ENCODE assay signal across 30 cellular contexts in the genomic region with DNA sequence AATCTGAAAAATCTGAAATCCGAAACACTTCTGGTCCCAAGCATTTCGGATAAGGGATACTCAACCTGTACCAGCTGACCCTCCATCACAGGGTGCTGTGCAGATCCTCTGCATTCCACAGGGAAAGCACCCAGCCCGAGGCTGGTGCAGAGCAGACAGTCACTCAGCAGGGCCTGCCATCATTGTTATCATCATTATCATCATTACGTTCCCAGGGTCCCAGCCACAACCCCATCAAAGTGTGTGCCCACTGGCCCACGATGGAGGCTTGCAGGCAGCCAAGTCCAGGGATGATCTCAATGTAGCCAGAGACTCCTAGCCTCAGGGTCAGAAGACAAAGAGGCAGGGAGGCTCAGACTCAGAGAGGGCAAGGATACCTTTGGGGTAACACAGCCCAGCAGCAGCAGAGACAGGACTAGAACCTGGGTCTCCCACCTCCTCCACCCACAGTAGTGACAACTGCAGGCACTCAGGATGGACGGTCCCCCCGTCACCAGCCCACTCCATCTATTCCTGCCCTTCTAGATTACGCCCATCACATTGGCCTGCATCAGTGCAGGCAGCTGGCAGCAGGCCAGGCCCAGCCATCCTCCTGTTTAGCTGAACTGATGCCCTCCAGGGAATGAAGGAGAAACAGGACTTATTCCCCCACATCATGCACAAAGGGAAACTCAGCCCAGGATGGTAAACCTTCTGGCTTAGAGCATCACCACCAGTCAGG. TPM values are rescaled to one million over a fixed set of nuclear protein-coding genes. Genes with fewer than 3 reads are reported as not detected.
DNase-seq lines count a peak whose midpoint lies in the region; ATAC-seq and TF ChIP-seq lines count a peak whose summit lies in the region.
"Had no signal": no experiment of that assay in that cellular context is flagged by ENCODE, and none has a peak within 500 bp of the region (broad histone marks: within the 10 kb centered on the region; RNA-seq: fewer than 3 reads in every experiment).

No MANE protein-coding gene starts in this region.

- ATAC-seq in WTC11 (no peak), GM18868 (IDR thresholded peaks at IDR 0.05; ENCODE audit: unreplicated experiment) (no peak)
- ATAC-seq: activated naive CD8-positive, alpha-beta T cell treated with anti-CD3 and anti-CD28 coated beads, Interleukin-2, amount 50 U/mL, for 24 hours; Right ventricle myocardium inferior; stimulated activated memory B cell treated with anti-CD40 and anti-IgM and Interleukin-4, amounts not matched to agents 10 μg/mL and 1 μg/mL and 100 μg/mL, for 72 hours had no signal

- H3K27me3 Mint-ChIP-seq in WTC11 (ENCODE audit: low read depth), result no peaks in the 10 kb centered on the region; the same call in none of the 2 replicates
- H3K27me3 Mint-ChIP-seq: activated naive CD8-positive, alpha-beta T cell treated with anti-CD3 and anti-CD28 coated beads, Interleukin-2, amount 50 U/mL, for 24 hours had no signal

- H3K27ac ChIP-seq in substantia nigra (ENCODE audit: low read depth, low read length, poor library complexity, severe bottlenecking), result peak overlapping the region; percentile 59
- H3K27ac ChIP-seq: upper lobe of left lung had no signal

- 0 out of 2 replicates have a peak overlapping the region, but pooled peaks have one; percentile 76 for H3K27ac Mint-ChIP-seq in WTC11
- H3K27ac Mint-ChIP-seq: activated CD4-positive, alpha-beta memory T cell treated with anti-CD3 and anti-CD28 coated beads, Interleukin-2, amount 10 ng/mL, durations not matched to agents 7 days and 5 days; activated naive CD8-positive, alpha-beta T cell treated with anti-CD3 and anti-CD28 coated beads, Interleukin-2, amount 50 U/mL, for 24 hours; CD4-positive, CD25-positive, alpha-beta regulatory T cell; GM23338; stimulated activated memory B cell treated with anti-CD40 and anti-IgM and Interleukin-4, amounts not matched to agents 10 μg/mL and 1 μg/mL and 100 μg/mL, for 72 hours had no signal

- no peak overlapping the region for H3K4me3 Mint-ChIP-seq in WTC11
- H3K4me3 Mint-ChIP-seq: activated CD4-positive, alpha-beta memory T cell treated with anti-CD3 and anti-CD28 coated beads, Interleukin-2, amount 10 ng/mL, durations not matched to agents 7 days and 5 days; activated naive CD8-positive, alpha-beta T cell treated with anti-CD3 and anti-CD28 coated beads, Interleukin-2, amount 50 U/mL, for 24 hours; CD4-positive, CD25-positive, alpha-beta regulatory T cell; GM23338; nephron; stimulated activated memory B cell treated with anti-CD40 and anti-IgM and Interleukin-4, amounts not matched to agents 10 μg/mL and 1 μg/mL and 100 μg/mL, for 72 hours had no signal

- H3K9me3 Mint-ChIP-seq in WTC11, result no peaks in the 10 kb centered on the region
- H3K9me3 Mint-ChIP-seq: activated CD4-positive, alpha-beta memory T cell treated with anti-CD3 and anti-CD28 coated beads, Interleukin-2, amount 10 ng/mL, durations not matched to agents 7 days and 5 days; activated naive CD8-positive, alpha-beta T cell treated with anti-CD3 and anti-CD28 coated beads, Interleukin-2, amount 50 U/mL, for 24 hours; CD4-positive, CD25-positive, alpha-beta regulatory T cell; GM23338; nephron; stimulated activated memory B cell treated with anti-CD40 and anti-IgM and Interleukin-4, amounts not matched to agents 10 μg/mL and 1 μg/mL and 100 μg/mL, for 72 hours had no signal

- H3K36me3 Mint-ChIP-seq in WTC11, result no peaks in the 10 kb centered on the region
- H3K36me3 Mint-ChIP-seq: stimulated activated memory B cell treated with anti-CD40 and anti-IgM and Interleukin-4, amounts not matched to agents 10 μg/mL and 1 μg/mL and 100 μg/mL, for 72 hours had no signal

- POLR2A ChIA-PET in WTC11 (lab: Charles Lee), result interaction anchor here (0.5 kb wide), 1 partner anchor 132 kb away, joined by 4 read pairs; no protein-coding TSS in a partner anchor

- TF ChIP-seq CTCF in WTC11 (IDR thresholded peaks at IDR 0.05), result no peak

- DNase-seq in DMS79 treated with DMSO at 0.1 percent for 48 hours (lab: John Stamatoyannopoulos, UW) (peak; percentile 1), DMS79 (lab: John Stamatoyannopoulos, UW) (no peak), WTC11 (ENCODE audit: low spot score) (no peak), substantia nigra (lab: John Stamatoyannopoulos, UW) (peak in 13 of 49 donors; percentile 6 to 26 (median 13)), T-helper 2 cell (no peak)
- DNase-seq: 8988T; activated CD4-positive, alpha-beta memory T cell treated with anti-CD3 and anti-CD28 coated beads, Interleukin-2, amount 10 ng/mL, durations not matched to agents 7 days and 5 days; activated CD4-positive, alpha-beta T cell treated with anti-CD3 and anti-CD28 coated beads for 1 hour; activated CD8-positive, alpha-beta memory T cell treated with anti-CD3 and anti-CD28 coated beads, Interleukin-2, amount 50 U/mL, for 4 hours; activated naive CD4-positive, alpha-beta T cell; activated naive CD8-positive, alpha-beta T cell treated with anti-CD3 and anti-CD28 coated beads, Interleukin-2, amount 50 U/mL, for 24 hours; CD4-positive, CD25-positive, alpha-beta regulatory T cell; cortex of kidney; erythroblast; glutamatergic neuron; NCI-H1092 treated with DMSO at 0.1 percent for 48 hours; NCI-H1694 treated with DMSO at 0.1 percent for 48 hours; NCI-H524 treated with DMSO at 0.1 percent for 48 hours; upper lobe of left lung had no signal

- CTCF ChIA-PET in WTC11 (lab: Charles Lee), result interaction anchor here (1.0 to 1.5 kb wide), 4 partner anchors 9 to 141 kb away, joined by 3 to 6 read pairs (median 6); no protein-coding TSS in a partner anchor

- peaks cover 48% of the 10 kb centered on the region for H3K4me1 Mint-ChIP-seq in WTC11
- H3K4me1 Mint-ChIP-seq: activated CD4-positive, alpha-beta memory T cell treated with anti-CD3 and anti-CD28 coated beads, Interleukin-2, amount 10 ng/mL, durations not matched to agents 7 days and 5 days; activated naive CD8-positive, alpha-beta T cell treated with anti-CD3 and anti-CD28 coated beads, Interleukin-2, amount 50 U/mL, for 24 hours; CD4-positive, CD25-positive, alpha-beta regulatory T cell; nephron; stimulated activated memory B cell treated with anti-CD40 and anti-IgM and Interleukin-4, amounts not matched to agents 10 μg/mL and 1 μg/mL and 100 μg/mL, for 72 hours had no signal

TF ChIP-seq in WTC11, 78 proteins besides CTCF, POLR2A, EP300 and RAD21:
- TF ChIP-seq E2F1 (CRISPR knock-in tag; IDR thresholded peaks at IDR 0.05), result no peak
- no peak for TF ChIP-seq ZNF317 (CRISPR knock-in tag; IDR thresholded peaks at IDR 0.05; ENCODE audit: borderline replicate concordance, low read depth)
- 0 out of 2 replicates have a peak, but pooled peaks have one; percentile 34 for TF ChIP-seq ZBTB21 (CRISPR knock-in tag; IDR thresholded peaks at IDR 0.05; ENCODE audit: borderline replicate concordance)
- TF ChIP-seq NFE2L1 (CRISPR knock-in tag; IDR thresholded peaks at IDR 0.05), result no peak
TF ChIP-seq in WTC11: peak in this region for 1.

RNA-seq across cellular contexts. Expression of gene GAL3ST1, which starts 10.3 kb away (rescaled TPM):
- 11.0 to 11.6 TPM (median 11.2 TPM) in 3 replicates for total RNA-seq in WTC11 (2021)
- total RNA-seq: activated CD4-positive, alpha-beta memory T cell treated with anti-CD3 and anti-CD28 coated beads, Interleukin-2, amount 10 ng/mL, durations not matched to agents 7 days and 5 days; fibroblast of villous mesenchyme; T-helper 2 cell treated with Interferon-gamma antibody and Interleukin-4, amounts not matched to agents 100 ng/mL and 5 ng/mL, for 36 hours had no signal

RNA-seq across cellular contexts. Expression of gene SEC14L6, which starts 17.7 kb away (rescaled TPM):
- total RNA-seq in WTC11 (2021), result 1.6 to 2.0 TPM (median 1.7 TPM) in 3 replicates
- total RNA-seq: activated CD4-positive, alpha-beta memory T cell treated with anti-CD3 and anti-CD28 coated beads, Interleukin-2, amount 10 ng/mL, durations not matched to agents 7 days and 5 days; CD4-positive, CD25-positive, alpha-beta regulatory T cell; fibroblast of villous mesenchyme; HT-29; skeletal muscle tissue; T-helper 2 cell treated with Interferon-gamma antibody and Interleukin-4, amounts not matched to agents 100 ng/mL and 5 ng/mL, for 36 hours had no signal

RNA-seq across cellular contexts. Expression of gene PES1, which starts 27.5 kb away (rescaled TPM):
- total RNA-seq in WTC11 (2021), result 108 to 128 TPM (median 109 TPM) in 3 replicates

RNA-seq across cellular contexts. Expression of gene TCN2, which starts 42.8 kb away (rescaled TPM):
- 34.7 to 39.0 TPM (median 36.7 TPM) in 3 replicates for total RNA-seq in WTC11 (2021)

RNA-seq across cellular contexts. Expression of gene SEC14L4, which starts 58.7 kb away (rescaled TPM):
- total RNA-seq in WTC11 (2021), result 1.9 to 2.9 TPM (median 2.8 TPM) in 3 replicates
- total RNA-seq: activated CD4-positive, alpha-beta memory T cell treated with anti-CD3 and anti-CD28 coated beads, Interleukin-2, amount 10 ng/mL, durations not matched to agents 7 days and 5 days; CD4-positive, CD25-positive, alpha-beta regulatory T cell; osteocyte; Right ventricle myocardium inferior; subcutaneous adipose tissue; T-helper 2 cell treated with Interferon-gamma antibody and Interleukin-4, amounts not matched to agents 100 ng/mL and 5 ng/mL, for 36 hours had no signal
